8 cellular contexts compared by ENCODE assay signal in the genomic region with DNA sequence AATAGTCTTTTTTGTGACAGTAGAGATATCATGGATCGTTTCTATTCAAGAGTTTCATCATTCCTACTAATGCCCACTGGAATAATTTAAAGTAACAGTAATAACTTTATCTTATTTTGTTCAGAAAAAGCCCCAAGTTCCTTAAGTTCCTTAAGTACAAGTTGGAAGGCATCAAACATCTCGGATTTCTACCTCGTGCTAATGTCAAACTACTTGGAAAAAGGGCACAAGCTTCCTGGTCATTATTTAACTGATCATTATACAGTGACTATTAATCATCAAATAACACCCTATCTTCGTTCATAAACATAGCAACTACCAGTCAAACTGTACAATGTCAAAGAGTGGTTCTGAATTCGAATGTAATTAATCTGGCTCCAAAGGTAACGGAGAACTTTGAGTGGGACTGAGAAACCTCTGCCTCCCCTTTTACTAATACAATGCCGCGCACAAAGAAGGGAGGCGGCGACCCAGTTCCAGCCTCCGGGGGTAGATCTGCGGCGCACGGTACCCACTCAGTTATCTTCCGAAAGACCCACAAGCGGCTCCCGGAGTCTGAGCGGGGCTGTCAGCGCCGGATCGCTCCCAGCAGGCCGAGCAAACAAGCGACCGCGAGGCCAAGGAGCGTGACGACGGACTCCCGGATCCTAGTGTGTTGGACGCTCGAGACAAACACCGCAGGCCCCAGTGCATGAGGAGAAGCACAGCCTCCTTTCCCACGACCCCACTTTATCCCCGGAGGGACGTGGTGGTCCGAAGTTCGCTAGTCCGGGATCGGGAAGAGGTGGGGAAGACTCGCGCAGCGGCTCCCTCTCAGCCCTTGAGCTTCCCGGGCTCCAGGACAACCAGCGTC. TPM values are rescaled to one million over a fixed set of nuclear protein-coding genes. Genes with fewer than 3 reads are reported as not detected.
DNase-seq lines count a peak whose midpoint lies in the region; ATAC-seq lines count a peak whose summit lies in the region.

No MANE protein-coding gene starts in this region.

- H3K9me3 Mint-ChIP-seq in naive B cell = peaks cover 0 to 1% (median 0%) of the 10 kb centered on the region in 7 donors
- H3K9me3 Mint-ChIP-seq in stimulated activated naive B cell treated with anti-CD40 and anti-IgM and Interleukin-4, amounts not matched to agents 10 μg/mL and 1 μg/mL and 100 μg/mL, for 72 hours = no peaks in the 10 kb centered on the region

- H3K4me1 Mint-ChIP-seq in naive B cell = peaks cover 15 to 48% (median 38%) of the 10 kb centered on the region in 3 donors
- peaks cover 14 to 32% of the 10 kb centered on the region in 2 donors for H3K4me1 Mint-ChIP-seq in stimulated activated naive B cell treated with anti-CD40 and anti-IgM and Interleukin-4, amounts not matched to agents 10 μg/mL and 1 μg/mL and 100 μg/mL, for 72 hours

- no peaks in the 10 kb centered on the region for H3K36me3 Mint-ChIP-seq in naive B cell
- peaks cover 3 to 7% of the 10 kb centered on the region in 2 donors for H3K36me3 Mint-ChIP-seq in stimulated activated naive B cell treated with anti-CD40 and anti-IgM and Interleukin-4, amounts not matched to agents 10 μg/mL and 1 μg/mL and 100 μg/mL, for 72 hours

- peak overlapping the region; percentile 96 to 100 (median 99) for H3K4me3 Mint-ChIP-seq in naive B cell
- H3K4me3 Mint-ChIP-seq in stimulated activated naive B cell treated with anti-CD40 and anti-IgM and Interleukin-4, amounts not matched to agents 10 μg/mL and 1 μg/mL and 100 μg/mL, for 72 hours = peak overlapping the region; percentile 98 to 99

- no peaks in the 10 kb centered on the region for H3K27me3 Mint-ChIP-seq in naive B cell
- no peaks in the 10 kb centered on the region for H3K27me3 Mint-ChIP-seq in stimulated activated naive B cell treated with anti-CD40 and anti-IgM and Interleukin-4, amounts not matched to agents 10 μg/mL and 1 μg/mL and 100 μg/mL, for 72 hours

- ATAC-seq in HG02943 (IDR thresholded peaks at IDR 0.05; ENCODE audit: low read depth, unreplicated experiment) (peak; percentile 33), esophagus mucosa (peak; percentile 33), naive B cell (ENCODE audit: low read depth in 2 of 2) (peak; percentile 12 to 20)
- ATAC-seq in stimulated activated naive B cell treated with anti-CD40 and anti-IgM and Interleukin-4, amounts not matched to agents 10 μg/mL and 1 μg/mL and 100 μg/mL, for 72 hours (replicated peaks) = peak; percentile 35

- DNase-seq in NCI-H2227 (lab: John Stamatoyannopoulos, UW; ENCODE audit: unreplicated experiment) = peak; percentile 57
- DNase-seq in NCI-H2227 treated with DMSO at 0.1 percent for 48 hours (lab: John Stamatoyannopoulos, UW) = no peak
- peak; percentile 29 for DNase-seq in NCI-H345 treated with DMSO at 0.1 percent for 48 hours (lab: John Stamatoyannopoulos, UW; ENCODE audit: unreplicated experiment)
- DNase-seq in activated CD8-positive, alpha-beta memory T cell treated with anti-CD3 and anti-CD28 coated beads, Interleukin-2, amount 50 U/mL, for 48 hours = peak; percentile 74
- peak; percentile 25 for DNase-seq in naive B cell
- peak; percentile 31 for DNase-seq in stimulated activated naive B cell treated with anti-CD40 and anti-IgM and Interleukin-4, amounts not matched to agents 10 μg/mL and 1 μg/mL and 100 μg/mL, for 72 hours

- peak overlapping the region; percentile 84 to 99 (median 98) for H3K27ac Mint-ChIP-seq in naive B cell
- peak overlapping the region; percentile 98 for H3K27ac Mint-ChIP-seq in stimulated activated naive B cell treated with anti-CD40 and anti-IgM and Interleukin-4, amounts not matched to agents 10 μg/mL and 1 μg/mL and 100 μg/mL, for 72 hours

RNA-seq across cellular contexts. Expression of a gene that starts 0.7 kb away (rescaled TPM):
- 7.9 TPM for total RNA-seq in esophagus mucosa
- polyA plus RNA-seq in naive B cell (ENCODE audit: low read depth in 6 of 6) = 10 to 100 TPM in 4 of 6 donors, 1 to 10 TPM in 2; 7.3 to 17.6 (median 11.1) TPM
